ENCODE assay signal across 7 cellular contexts in genomic region chr22:11062534-11062933, GRCh38.
A peak's percentile ranks its signal among the peaks of the same experiment; 100 is the strongest.
DNase-seq lines count a peak whose midpoint lies in the region; ATAC-seq and TF ChIP-seq lines count a peak whose summit lies in the region.
"Not testable (repeated sequence)": the region's sequence is repeated elsewhere in the genome, so short reads cannot be mapped to it uniquely, and the experiment has no call there.

No MANE protein-coding gene starts in this region.

- not testable (repeated sequence) for TF ChIP-seq POLR2A in esophagus muscularis mucosa (IDR thresholded peaks at IDR 0.05; ENCODE audit: low read depth); vagina (IDR thresholded peaks at IDR 0.05)

- intact Hi-C loops in esophagus muscularis mucosa (cut with DNase I); posterior vena cava (cut with DNase I); vagina (cut with DNase I): not testable (repeated sequence)

- not testable (repeated sequence) for H3K27ac ChIP-seq in esophagus muscularis mucosa (replicated peaks in 1 of 4); lung (ENCODE audit: low read depth in 1 of 2, low read length in 1 of 2); vagina

- H3K4me3 ChIP-seq in esophagus muscularis mucosa, lung, vagina: not testable (repeated sequence)

- H3K36me3 ChIP-seq in esophagus muscularis mucosa; lung (ENCODE audit: control insufficient read depth in 2 of 2, insufficient read depth in 2 of 2, low read length in 2 of 2); vagina: not testable (repeated sequence)

- 70% methylated on average over 3 of the region's 3 CpGs for WGBS in esophagus muscularis mucosa
- WGBS in lung, 2 donors, result 31 to 56% methylated on average over 2 of the region's 3 CpGs

- H3K27me3 ChIP-seq in esophagus muscularis mucosa, result peaks cover 0 to 25% (median 0%) of the 10 kb centered on the region in 4 donors
- H3K27me3 ChIP-seq in lung (ENCODE audit: control insufficient read depth, insufficient read depth); vagina: not testable (repeated sequence)

- H3K9me3 ChIP-seq in esophagus muscularis mucosa (peaks cover 0 to 36% (median 12%) of the 10 kb centered on the region in 4 donors), lung (ENCODE audit: control insufficient read depth in 2 of 2, insufficient read depth in 1 of 2, low read length in 1 of 2) (peaks cover 0 to 22% of the 10 kb centered on the region in 2 donors), vagina (peaks cover 13% of the 10 kb centered on the region)

- TF ChIP-seq EP300 in esophagus muscularis mucosa (IDR thresholded peaks at IDR 0.05), result not testable (repeated sequence)

- TF ChIP-seq CTCF in esophagus muscularis mucosa (IDR thresholded peaks at IDR 0.05); lung (IDR thresholded peaks at IDR 0.05; ENCODE audit: control extremely low read depth, extremely low read depth); vagina (IDR thresholded peaks at IDR 0.05): not testable (repeated sequence)

- not testable (repeated sequence) for H3K4me1 ChIP-seq in esophagus muscularis mucosa; lung (ENCODE audit: control insufficient read depth in 2 of 2, insufficient read depth in 2 of 2, low read length in 2 of 2); vagina

- not testable (repeated sequence) for ATAC-seq in lung (ENCODE audit: insufficient read depth, low FRiP score)

- DNase-seq in HT1080 (ENCODE audit: low read depth), result peak; percentile 62
- peak; percentile 59 for DNase-seq in activated CD8-positive, alpha-beta memory T cell treated with anti-CD3 and anti-CD28 coated beads for 24 hours
- peak; percentile 93 for DNase-seq in esophagus muscularis mucosa (ENCODE audit: extremely low spot score)
- peak; percentile 43 for DNase-seq in islet precursor cell
- peak; percentile 37 for DNase-seq in lung (ENCODE audit: low spot score)
- DNase-seq in posterior vena cava (ENCODE audit: low spot score), result peak; percentile 86
- peak; percentile 89 to 97 for DNase-seq in vagina (ENCODE audit: extremely low spot score in 2 of 2)

Comparison
In these comparisons a context has a peak if more than half of its experiments do, and no peak if none do; other contexts are left out.
1. DNase-seq: peak in every context shown above with its lines; median percentile 93 in esophagus muscularis mucosa; 93 in vagina; 86 in posterior vena cava; 62 in HT1080; 59 in activated CD8-positive, alpha-beta memory T cell treated with anti-CD3 and anti-CD28 coated beads for 24 hours; 43 in islet precursor cell; 37 in lung.